In genomic region chr1:63721531-63722189, GRCh38 we compare ENCODE assay signal across 1 cellular context.
TF ChIP-seq lines count a peak whose summit lies in the region.

No MANE protein-coding gene starts in this region.

TF ChIP-seq in HEK293, 187 proteins besides CTCF, POLR2A, EP300 and RAD21 (continued from another document):
- 0 out of 2 replicates have a peak, but pooled peaks have one; percentile 8 for TF ChIP-seq BCL6B (tag by site-specific recombination; IDR thresholded peaks at IDR 0.05)
- peak; percentile 66 for TF ChIP-seq ZBTB48 (tag by site-specific recombination; IDR thresholded peaks at IDR 0.05)
- TF ChIP-seq ZNF211 (tag by site-specific recombination; IDR thresholded peaks at IDR 0.05; ENCODE audit: low read depth) = no peak
